1 cellular context compared by ENCODE assay signal in genomic region chr7:81616951-81617350, GRCh38.
TF ChIP-seq lines count a peak whose summit lies in the region.

No MANE protein-coding gene starts in this region.

TF ChIP-seq in GM12878, 131 proteins besides CTCF, POLR2A, EP300 and RAD21 (continues in another document):
- TF ChIP-seq ZBTB40 (IDR thresholded peaks at IDR 0.05; ENCODE audit: borderline replicate concordance) (no peak), JUND (IDR thresholded peaks at IDR 0.05; ENCODE audit: low read depth, low read length) (no peak), JUNB (IDR thresholded peaks at IDR 0.05) (peak; percentile 57), RFX5 (IDR thresholded peaks at IDR 0.05; ENCODE audit: low read depth, low read length) (no peak), IRF3 (IDR thresholded peaks at IDR 0.05) (no peak), HDGF (IDR thresholded peaks at IDR 0.05) (no peak), USF1 (IDR thresholded peaks at IDR 0.05; ENCODE audit: borderline replicate concordance, extremely low read length, insufficient read depth, low read depth, low read length) (no peak), DPF2 (IDR thresholded peaks at IDR 0.05) (no peak), CEBPB (IDR thresholded peaks at IDR 0.05; ENCODE audit: borderline replicate concordance in 1 of 2, low read depth in 2 of 2, low read length in 2 of 2) (no peak), ETV6 (conservative IDR thresholded peaks at IDR 0.05 in 1 of 2, IDR thresholded peaks at IDR 0.05 in 1 of 2; ENCODE audit: borderline replicate concordance in 1 of 2, low read depth in 1 of 2) (no peak; a peak in 1 of 4 replicates), TBL1XR1 (IDR thresholded peaks at IDR 0.05; ENCODE audit: low read depth, low read length) (no peak), MTA2 (IDR thresholded peaks at IDR 0.05; ENCODE audit: low read depth) (peak; percentile 11; the same call in 1 of the 2 replicates), ZBED1 (IDR thresholded peaks at IDR 0.05; ENCODE audit: borderline replicate concordance) (0 out of 2 replicates have a peak, but pooled peaks have one; percentile 32), YY1 (IDR thresholded peaks at IDR 0.05; ENCODE audit: low read depth, low read length) (no peak), RUNX3 (IDR thresholded peaks at IDR 0.05; ENCODE audit: low read length) (peak; percentile 53), ATF7 (IDR thresholded peaks at IDR 0.05; ENCODE audit: low read depth) (no peak), USF2 (IDR thresholded peaks at IDR 0.05; ENCODE audit: borderline replicate concordance, low read depth, low read length) (no peak), NR2F1 (conservative IDR thresholded peaks at IDR 0.05) (peak; percentile 41; the same call in 1 of the 2 replicates), SREBF2 (IDR thresholded peaks at IDR 0.05; ENCODE audit: low read length) (no peak), ZNF207 (IDR thresholded peaks at IDR 0.05; ENCODE audit: borderline replicate concordance) (no peak), PML (IDR thresholded peaks at IDR 0.05; ENCODE audit: low read length) (no peak), MYB (IDR thresholded peaks at IDR 0.05; ENCODE audit: borderline replicate concordance, low read depth, low read length) (no peak), CHD1 (IDR thresholded peaks at IDR 0.05; ENCODE audit: low read depth, low read length) (no peak), EGR1 (IDR thresholded peaks at IDR 0.05; ENCODE audit: borderline replicate concordance in 1 of 2, low read depth in 2 of 2, low read length in 2 of 2) (no peak), TCF3 (IDR thresholded peaks at IDR 0.05; ENCODE audit: borderline replicate concordance, insufficient read depth, low read depth, low read length) (no peak), PAX5 (IDR thresholded peaks at IDR 0.05; ENCODE audit: borderline replicate concordance, low read depth, low read length) (no peak), ZNF217 (IDR thresholded peaks at IDR 0.05) (no peak), SIX5 (IDR thresholded peaks at IDR 0.05; ENCODE audit: low read depth, low read length, severe bottlenecking) (no peak), ZNF687 (IDR thresholded peaks at IDR 0.05) (no peak), HSF1 (IDR thresholded peaks at IDR 0.05; ENCODE audit: low read depth, low read length) (no peak), NFYA (IDR thresholded peaks at IDR 0.05; ENCODE audit: borderline replicate concordance, low read depth, low read length) (no peak), NR2C2 (IDR thresholded peaks at IDR 0.05; ENCODE audit: borderline replicate concordance, control insufficient read depth, insufficient read length, low read depth) (no peak), MTA3 (IDR thresholded peaks at IDR 0.05; ENCODE audit: borderline replicate concordance, low read length) (no peak), REST (IDR thresholded peaks at IDR 0.05; ENCODE audit: low read depth, low read length) (no peak), ATF3 (IDR thresholded peaks at IDR 0.05; ENCODE audit: borderline replicate concordance, extremely low read depth, low read depth, low read length) (no peak), ATF2 (IDR thresholded peaks at IDR 0.05; ENCODE audit: low read length) (peak; percentile 56; the same call in 1 of the 2 replicates), BRCA1 (IDR thresholded peaks at IDR 0.05; ENCODE audit: low read depth, low read length) (no peak), CBX5 (IDR thresholded peaks at IDR 0.05; ENCODE audit: low read depth) (no peak), ZNF384 (IDR thresholded peaks at IDR 0.05; ENCODE audit: borderline replicate concordance, low read depth, low read length) (no peak), SP1 (IDR thresholded peaks at IDR 0.05; ENCODE audit: low read depth, low read length) (no peak), SMAD5 (IDR thresholded peaks at IDR 0.05; ENCODE audit: low read depth) (no peak), TCF7 (IDR thresholded peaks at IDR 0.05; ENCODE audit: borderline replicate concordance) (no peak), PKNOX1 (IDR thresholded peaks at IDR 0.05) (no peak)
